ENCODE assay signal across 12 cellular contexts in the genomic region with DNA sequence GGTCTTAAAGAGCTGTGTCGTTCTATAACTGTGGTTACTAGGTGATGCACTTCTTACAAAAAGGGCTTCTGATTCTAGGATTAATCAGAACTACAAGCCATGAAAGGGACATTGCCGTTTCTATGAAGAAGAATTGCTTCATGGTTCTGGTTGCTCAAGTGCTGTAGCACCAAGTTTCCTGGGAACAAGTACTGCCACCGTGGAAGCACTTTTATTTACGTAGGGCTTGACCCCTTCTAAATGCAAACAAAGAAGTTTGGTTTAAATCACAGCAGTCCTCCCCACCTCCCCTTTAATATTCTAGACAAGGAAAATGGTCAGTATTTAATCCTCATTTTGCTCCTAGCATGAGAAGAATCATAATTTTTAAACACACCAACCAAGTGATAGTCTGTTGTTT. TPM values are rescaled to one million over a fixed set of nuclear protein-coding genes. Genes with fewer than 3 reads are reported as not detected.
DNase-seq lines count a peak whose midpoint lies in the region; ATAC-seq and TF ChIP-seq lines count a peak whose summit lies in the region.
"Had no signal": no experiment of that assay in that cellular context is flagged by ENCODE, and none has a peak within 500 bp of the region (broad histone marks: within the 10 kb centered on the region; RNA-seq: fewer than 3 reads in every experiment).

No MANE protein-coding gene starts in this region.

- H3K9me3 ChIP-seq in psoas muscle (peaks cover 4% of the 10 kb centered on the region), T-helper 17 cell (ENCODE audit: control insufficient read depth, low read length, poor library complexity, severe bottlenecking) (no peaks in the 10 kb centered on the region)
- H3K9me3 ChIP-seq: body of pancreas had no signal

- H3K4me1 Mint-ChIP-seq in T-helper 17 cell, result no peaks in the 10 kb centered on the region
- H3K4me1 Mint-ChIP-seq: stimulated activated naive B cell treated with anti-CD40 and anti-IgM and Interleukin-4, amounts not matched to agents 10 μg/mL and 1 μg/mL and 100 μg/mL, for 72 hours had no signal

- in situ Hi-C loops in GM13977 (cut with MboI; ENCODE audit: low pct_unique_long_range_greater_than_20kb, low sequenced_read_pairs, unreplicated experiment), result no loop called here

- no peak overlapping the region for H3K4me3 Mint-ChIP-seq in T-helper 17 cell
- H3K4me3 Mint-ChIP-seq: stimulated activated naive B cell treated with anti-CD40 and anti-IgM and Interleukin-4, amounts not matched to agents 10 μg/mL and 1 μg/mL and 100 μg/mL, for 72 hours had no signal

- H3K4me1 ChIP-seq in psoas muscle, result peaks cover 64% of the 10 kb centered on the region

- peak overlapping the region; percentile 61 for H3K27ac ChIP-seq in psoas muscle
- H3K27ac ChIP-seq: body of pancreas had no signal

- WGBS in psoas muscle, 3 donors, result 31 to 50% (median 35%) methylated on average over 4 of the region's 4 CpGs

- H3K27me3 ChIP-seq in psoas muscle (ENCODE audit: insufficient read depth in 3 of 3, low read length in 2 of 3), result no peaks in the 10 kb centered on the region
- H3K27me3 ChIP-seq: body of pancreas had no signal

- H3K36me3 ChIP-seq in psoas muscle (ENCODE audit: insufficient read depth in 1 of 2, low read depth in 1 of 2), result no peaks in the 10 kb centered on the region

- H3K4me3 ChIP-seq in fibroblast of pulmonary artery (replicated peaks; ENCODE audit: low read depth, low read length) (no peak overlapping the region), psoas muscle (peak overlapping the region; percentile 36)
- H3K4me3 ChIP-seq: body of pancreas had no signal

- peaks cover 2% of the 10 kb centered on the region for H3K36me3 Mint-ChIP-seq in T-helper 17 cell (ENCODE audit: low read depth)
- H3K36me3 Mint-ChIP-seq: stimulated activated naive B cell treated with anti-CD40 and anti-IgM and Interleukin-4, amounts not matched to agents 10 μg/mL and 1 μg/mL and 100 μg/mL, for 72 hours had no signal

- peaks cover 49% of the 10 kb centered on the region for H3K27me3 Mint-ChIP-seq in T-helper 17 cell

- no peak for TF ChIP-seq CTCF in fibroblast of pulmonary artery (IDR thresholded peaks at IDR 0.05; ENCODE audit: low read length, missing control alignments)
- TF ChIP-seq CTCF in psoas muscle (IDR thresholded peaks at IDR 0.05), result no peak
- TF ChIP-seq CTCF in GM13977 (IDR thresholded peaks at IDR 0.05; ENCODE audit: extremely low read depth, insufficient read depth, missing control alignments), result no peak

- H3K27ac Mint-ChIP-seq in T-helper 17 cell, result no peak overlapping the region
- H3K27ac Mint-ChIP-seq: stimulated activated naive B cell treated with anti-CD40 and anti-IgM and Interleukin-4, amounts not matched to agents 10 μg/mL and 1 μg/mL and 100 μg/mL, for 72 hours had no signal

- ATAC-seq in SK-N-SH treated with all-trans-retinoic acid at 6 μM for 48 hours (peak; percentile 13; the same call in 1 of the 3 replicates), psoas muscle (peak; percentile 47 to 81 (median 75)), T-helper 17 cell (no peak)
- ATAC-seq: body of pancreas; stimulated activated naive B cell treated with anti-CD40 and anti-IgM and Interleukin-4, amounts not matched to agents 10 μg/mL and 1 μg/mL and 100 μg/mL, for 72 hours had no signal

- peak; percentile 23 for DNase-seq in H4 (ENCODE audit: low spot score)
- DNase-seq in fibroblast of pulmonary artery (ENCODE audit: low read depth), result peak; percentile 67
- DNase-seq in psoas muscle, result no peak
- DNase-seq in T-helper 17 cell, result no peak
- DNase-seq in NCI-H2171 (lab: John Stamatoyannopoulos, UW), result no peak
- no peak for DNase-seq in GM13977 (ENCODE audit: low spot score)
- no peak for DNase-seq in A172 (ENCODE audit: low spot score)
- DNase-seq: body of pancreas; NCI-H446; nucleus accumbens; stimulated activated naive B cell treated with anti-CD40 and anti-IgM and Interleukin-4, amounts not matched to agents 10 μg/mL and 1 μg/mL and 100 μg/mL, for 72 hours had no signal

- intact Hi-C loops in psoas muscle (cut with DNase I), result no loop called here

TF ChIP-seq in SK-N-SH treated with all-trans-retinoic acid at 6 μM for 48 hours, 23 proteins besides CTCF, POLR2A, EP300 and RAD21:
- TF ChIP-seq BACH2 (CRISPR knock-in tag; IDR thresholded peaks at IDR 0.05; ENCODE audit: borderline replicate concordance), result no peak
- TF ChIP-seq ISL1 (CRISPR knock-in tag; IDR thresholded peaks at IDR 0.05), result no peak
- TF ChIP-seq ZFP30 (CRISPR knock-in tag; IDR thresholded peaks at IDR 0.05), result no peak
- TF ChIP-seq ESRRG (CRISPR knock-in tag; IDR thresholded peaks at IDR 0.05), result no peak
- TF ChIP-seq, protein P1, sequence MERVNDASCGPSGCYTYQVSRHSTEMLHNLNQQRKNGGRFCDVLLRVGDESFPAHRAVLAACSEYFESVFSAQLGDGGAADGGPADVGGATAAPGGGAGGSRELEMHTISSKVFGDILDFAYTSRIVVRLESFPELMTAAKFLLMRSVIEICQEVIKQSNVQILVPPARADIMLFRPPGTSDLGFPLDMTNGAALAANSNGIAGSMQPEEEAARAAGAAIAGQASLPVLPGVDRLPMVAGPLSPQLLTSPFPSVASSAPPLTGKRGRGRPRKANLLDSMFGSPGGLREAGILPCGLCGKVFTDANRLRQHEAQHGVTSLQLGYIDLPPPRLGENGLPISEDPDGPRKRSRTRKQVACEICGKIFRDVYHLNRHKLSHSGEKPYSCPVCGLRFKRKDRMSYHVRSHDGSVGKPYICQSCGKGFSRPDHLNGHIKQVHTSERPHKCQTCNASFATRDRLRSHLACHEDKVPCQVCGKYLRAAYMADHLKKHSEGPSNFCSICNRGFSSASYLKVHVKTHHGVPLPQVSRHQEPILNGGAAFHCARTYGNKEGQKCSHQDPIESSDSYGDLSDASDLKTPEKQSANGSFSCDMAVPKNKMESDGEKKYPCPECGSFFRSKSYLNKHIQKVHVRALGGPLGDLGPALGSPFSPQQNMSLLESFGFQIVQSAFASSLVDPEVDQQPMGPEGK (CRISPR knock-in tag; IDR thresholded peaks at IDR 0.05; ENCODE audit: borderline replicate concordance), result no peak

RNA-seq across cellular contexts. Expression of a gene that starts 9.8 kb away (rescaled TPM):
- 32.0 and 41.1 TPM in 2 replicates for total RNA-seq in H4 (2014; rRNA removed; shearing (Covaris generic))
- 100 to 1,000 TPM in 2 of 4 donors, 10 to 100 TPM in 2; 28.6 to 124 (median 82.3) TPM for total RNA-seq in psoas muscle
- 10 to 100 TPM; 11.5 to 42.3 (median 32.1) TPM for polyA plus RNA-seq in psoas muscle
- total RNA-seq in T-helper 17 cell, result under 1 TPM in 1 of 2 donors, not detected in 1; 0.20 TPM
- 33.2 and 44.5 TPM in 2 replicates for total RNA-seq in A172 (2014; rRNA removed; shearing (Covaris generic))

Comparison
In these comparisons a context has a peak if more than half of its experiments do, and no peak if none do; other contexts are left out.
1. DNase-seq: peak in H4 (single experiment) and fibroblast of pulmonary artery (single experiment); none in psoas muscle (0 of 2), T-helper 17 cell (0 of 3), NCI-H2171 (single experiment), GM13977 (single experiment) and A172 (single experiment).
2. RNA of a gene that starts 9.8 kb away (total RNA-seq): 28.6 to 124 TPM in psoas muscle, 33.2 to 44.5 TPM in A172 and 32.0 to 41.1 TPM in H4; 0.20 TPM in T-helper 17 cell; every median in the first group is over 10 times any median in the second.